Comparison of ENCODE assay signal across 1 cellular context in the genomic region with DNA sequence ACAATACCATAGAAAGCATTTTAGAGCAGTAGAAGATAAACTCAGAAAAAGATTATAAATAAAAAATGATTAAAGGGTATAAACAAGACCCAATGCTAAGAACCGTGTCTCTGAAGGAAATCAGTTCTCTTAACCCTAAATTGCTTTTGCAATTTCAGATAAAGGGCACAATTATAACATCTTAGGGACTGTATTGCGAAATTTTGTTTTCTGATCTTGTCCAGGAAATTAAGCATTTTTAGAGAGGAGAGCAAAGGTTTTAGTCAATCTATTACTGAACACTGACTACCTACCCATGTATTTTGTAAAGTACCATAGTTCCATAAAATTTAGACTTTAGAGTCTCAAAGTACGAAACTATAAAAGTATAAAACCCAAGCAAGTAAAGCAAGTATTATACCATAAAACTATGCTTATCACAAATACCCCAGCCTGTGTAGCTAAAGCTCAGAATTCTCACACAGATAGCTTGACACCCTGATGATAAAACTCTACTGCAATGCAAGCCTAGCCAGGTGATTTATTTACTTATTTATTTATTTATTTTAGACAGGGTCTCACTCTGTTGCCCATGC.
TF ChIP-seq lines count a peak whose summit lies in the region.

No MANE protein-coding gene starts in this region.

TF ChIP-seq in HepG2, 621 proteins besides CTCF, POLR2A, EP300 and RAD21 (continued from another document):
- no peak for TF ChIP-seq HCFC1 (IDR thresholded peaks at IDR 0.05; ENCODE audit: low read depth, low read length)
- TF ChIP-seq ZNF660 (CRISPR knock-in tag; IDR thresholded peaks at IDR 0.05; ENCODE audit: borderline replicate concordance, low read depth): no peak
- TF ChIP-seq CEBPB (IDR thresholded peaks at IDR 0.05; ENCODE audit: borderline replicate concordance, low read depth, low read length): peak; percentile 70
- TF ChIP-seq, protein P1, sequence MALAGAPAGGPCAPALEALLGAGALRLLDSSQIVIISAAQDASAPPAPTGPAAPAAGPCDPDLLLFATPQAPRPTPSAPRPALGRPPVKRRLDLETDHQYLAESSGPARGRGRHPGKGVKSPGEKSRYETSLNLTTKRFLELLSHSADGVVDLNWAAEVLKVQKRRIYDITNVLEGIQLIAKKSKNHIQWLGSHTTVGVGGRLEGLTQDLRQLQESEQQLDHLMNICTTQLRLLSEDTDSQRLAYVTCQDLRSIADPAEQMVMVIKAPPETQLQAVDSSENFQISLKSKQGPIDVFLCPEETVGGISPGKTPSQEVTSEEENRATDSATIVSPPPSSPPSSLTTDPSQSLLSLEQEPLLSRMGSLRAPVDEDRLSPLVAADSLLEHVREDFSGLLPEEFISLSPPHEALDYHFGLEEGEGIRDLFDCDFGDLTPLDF (CRISPR knock-in tag; IDR thresholded peaks at IDR 0.05): no peak
- TF ChIP-seq XBP1 (CRISPR knock-in tag; IDR thresholded peaks at IDR 0.05): no peak
- no peak for TF ChIP-seq RELA (CRISPR knock-in tag; IDR thresholded peaks at IDR 0.05)
- TF ChIP-seq, protein P2, sequence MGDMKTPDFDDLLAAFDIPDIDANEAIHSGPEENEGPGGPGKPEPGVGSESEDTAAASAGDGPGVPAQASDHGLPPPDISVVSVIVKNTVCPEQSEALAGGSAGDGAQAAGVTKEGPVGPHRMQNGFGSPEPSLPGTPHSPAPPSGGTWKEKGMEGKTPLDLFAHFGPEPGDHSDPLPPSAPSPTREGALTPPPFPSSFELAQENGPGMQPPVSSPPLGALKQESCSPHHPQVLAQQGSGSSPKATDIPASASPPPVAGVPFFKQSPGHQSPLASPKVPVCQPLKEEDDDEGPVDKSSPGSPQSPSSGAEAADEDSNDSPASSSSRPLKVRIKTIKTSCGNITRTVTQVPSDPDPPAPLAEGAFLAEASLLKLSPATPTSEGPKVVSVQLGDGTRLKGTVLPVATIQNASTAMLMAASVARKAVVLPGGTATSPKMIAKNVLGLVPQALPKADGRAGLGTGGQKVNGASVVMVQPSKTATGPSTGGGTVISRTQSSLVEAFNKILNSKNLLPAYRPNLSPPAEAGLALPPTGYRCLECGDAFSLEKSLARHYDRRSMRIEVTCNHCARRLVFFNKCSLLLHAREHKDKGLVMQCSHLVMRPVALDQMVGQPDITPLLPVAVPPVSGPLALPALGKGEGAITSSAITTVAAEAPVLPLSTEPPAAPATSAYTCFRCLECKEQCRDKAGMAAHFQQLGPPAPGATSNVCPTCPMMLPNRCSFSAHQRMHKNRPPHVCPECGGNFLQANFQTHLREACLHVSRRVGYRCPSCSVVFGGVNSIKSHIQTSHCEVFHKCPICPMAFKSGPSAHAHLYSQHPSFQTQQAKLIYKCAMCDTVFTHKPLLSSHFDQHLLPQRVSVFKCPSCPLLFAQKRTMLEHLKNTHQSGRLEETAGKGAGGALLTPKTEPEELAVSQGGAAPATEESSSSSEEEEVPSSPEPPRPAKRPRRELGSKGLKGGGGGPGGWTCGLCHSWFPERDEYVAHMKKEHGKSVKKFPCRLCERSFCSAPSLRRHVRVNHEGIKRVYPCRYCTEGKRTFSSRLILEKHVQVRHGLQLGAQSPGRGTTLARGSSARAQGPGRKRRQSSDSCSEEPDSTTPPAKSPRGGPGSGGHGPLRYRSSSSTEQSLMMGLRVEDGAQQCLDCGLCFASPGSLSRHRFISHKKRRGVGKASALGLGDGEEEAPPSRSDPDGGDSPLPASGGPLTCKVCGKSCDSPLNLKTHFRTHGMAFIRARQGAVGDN (CRISPR knock-in tag; IDR thresholded peaks at IDR 0.05): no peak
